ENCODE assay signal across 8 cellular contexts in the genomic region with DNA sequence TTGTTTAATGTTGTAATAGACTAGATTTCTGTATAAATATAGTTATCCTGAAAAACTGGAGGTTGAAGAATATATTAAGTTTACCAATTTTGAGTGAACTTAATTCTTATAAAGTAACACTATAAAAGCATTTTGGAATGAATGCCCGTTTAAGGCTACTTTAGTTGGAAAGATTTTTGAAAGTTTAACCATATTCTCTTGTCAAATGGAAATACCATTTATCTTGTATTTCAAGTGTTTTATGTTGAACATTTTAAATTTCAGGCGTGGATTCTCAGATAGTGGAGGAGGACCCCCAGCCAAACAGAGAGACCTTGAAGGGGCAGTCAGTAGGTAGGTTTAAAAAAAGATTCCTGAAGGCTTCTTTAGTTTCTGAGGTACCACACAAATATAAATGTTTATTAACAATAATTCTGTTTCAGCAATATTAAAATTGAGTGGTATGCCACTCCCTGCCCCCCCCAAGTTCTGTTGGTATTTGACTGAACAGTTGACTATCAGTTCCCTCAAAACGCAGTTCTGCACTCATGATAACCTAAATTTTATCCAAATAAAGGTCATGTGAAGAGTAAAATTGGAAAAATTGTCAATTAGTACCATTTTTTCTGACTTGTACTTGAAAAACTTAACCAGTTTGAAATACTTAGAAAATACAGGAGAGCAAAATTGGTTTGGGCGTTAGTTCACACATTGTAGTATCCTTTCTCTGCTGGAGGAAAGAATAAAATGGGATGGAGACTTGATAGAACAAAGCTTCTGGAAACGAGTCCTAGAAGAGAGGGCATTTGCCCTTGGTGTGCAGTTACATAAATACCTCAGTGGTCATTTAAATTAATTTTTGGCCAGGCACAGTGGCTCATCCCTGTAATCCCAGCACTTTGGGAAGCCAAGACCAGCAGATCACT. TPM values are rescaled to one million over a fixed set of nuclear protein-coding genes. Genes with fewer than 3 reads are reported as not detected.
A peak's percentile ranks its signal among the peaks of the same experiment; 100 is the strongest.
DNase-seq lines count a peak whose midpoint lies in the region; ATAC-seq, FAIRE-seq and TF ChIP-seq lines count a peak whose summit lies in the region.

No MANE protein-coding gene starts in this region.

- peaks cover 2% of the 10 kb centered on the region for H3K36me3 Mint-ChIP-seq in IgD-negative memory B cell
- H3K36me3 Mint-ChIP-seq in central memory CD8-positive, alpha-beta T cell (ENCODE audit: insufficient read depth) = peaks cover 57% of the 10 kb centered on the region

- no peaks in the 10 kb centered on the region for H3K9me3 ChIP-seq in muscle layer of duodenum (ENCODE audit: control insufficient read depth in 1 of 2, low read length in 2 of 2)

- TF ChIP-seq CTCF in AG04449 (IDR thresholded peaks at IDR 0.05; ENCODE audit: insufficient read depth, low read length, missing control alignments) = no peak

- CTCF ChIA-PET in AG04449 (lab: Yijun Ruan, JAX) = no interaction called here

- peak overlapping the region; percentile 98 to 99 (median 99) for H3K27ac Mint-ChIP-seq in IgD-negative memory B cell
- H3K27ac Mint-ChIP-seq in central memory CD8-positive, alpha-beta T cell (ENCODE audit: low read depth) = peak overlapping the region; percentile 96

- POLR2A ChIA-PET in AG04449 (lab: Yijun Ruan, JAX) = interaction anchor here (1.0 kb wide), 1 partner anchor 9 kb away, joined by 3 read pairs; no protein-coding TSS in a partner anchor

- peaks cover 5 to 21% of the 10 kb centered on the region in 2 donors for H3K4me1 ChIP-seq in muscle layer of duodenum (ENCODE audit: control insufficient read depth in 1 of 2, insufficient read depth in 2 of 2, low read length in 2 of 2)

- ATAC-seq in central memory CD8-positive, alpha-beta T cell (replicated peaks; ENCODE audit: extremely low read depth, poor library complexity, severe bottlenecking) = no peak
- ATAC-seq in GM18868 (IDR thresholded peaks at IDR 0.05; ENCODE audit: unreplicated experiment) (no peak), HG03196 (IDR thresholded peaks at IDR 0.05; ENCODE audit: unreplicated experiment) (no peak)

- no peak for FAIRE-seq in GM19239 (lab: Jason Lieb, UNC)

- DNase-seq in AG04449 (ENCODE audit: low read depth, low spot score) = no peak
- DNase-seq in central memory CD8-positive, alpha-beta T cell (ENCODE audit: low spot score in 2 of 2) = no peak
- DNase-seq in GM19239 (ENCODE audit: insufficient read length, low spot score) = no peak
- DNase-seq in stimulated activated CD4-positive, alpha-beta T cell treated with anti-CD3 and anti-CD28 coated beads, Interleukin-4, amount 100 ng/mL, for 1 hour = no peak

- H3K9me3 Mint-ChIP-seq in IgD-negative memory B cell = no peaks in the 10 kb centered on the region
- H3K9me3 Mint-ChIP-seq in central memory CD8-positive, alpha-beta T cell = no peaks in the 10 kb centered on the region

- peak overlapping the region; percentile 98 to 100 (median 98) for H3K4me3 Mint-ChIP-seq in IgD-negative memory B cell
- H3K4me3 Mint-ChIP-seq in central memory CD8-positive, alpha-beta T cell = peak overlapping the region; percentile 100

- peak overlapping the region; percentile 88 for H3K4me3 ChIP-seq in AG04449 (ENCODE audit: low read depth, low read length)
- H3K4me3 ChIP-seq in muscle layer of duodenum (ENCODE audit: low read depth in 1 of 2, low read length in 2 of 2) = peak overlapping the region; percentile 71 to 94

- peaks cover 39 to 48% of the 10 kb centered on the region in 2 donors for H3K36me3 ChIP-seq in muscle layer of duodenum (ENCODE audit: control insufficient read depth in 1 of 2, insufficient read depth in 2 of 2, low read length in 2 of 2)

- no peaks in the 10 kb centered on the region for H3K27me3 ChIP-seq in muscle layer of duodenum (ENCODE audit: low read depth, low read length)

- no peaks in the 10 kb centered on the region for H3K27me3 Mint-ChIP-seq in IgD-negative memory B cell
- H3K27me3 Mint-ChIP-seq in central memory CD8-positive, alpha-beta T cell = no peaks in the 10 kb centered on the region

- H3K4me1 Mint-ChIP-seq in IgD-negative memory B cell = peaks cover 7 to 18% (median 17%) of the 10 kb centered on the region in 3 donors
- H3K4me1 Mint-ChIP-seq in central memory CD8-positive, alpha-beta T cell = peaks cover 25% of the 10 kb centered on the region

- H3K27ac ChIP-seq in muscle layer of duodenum (ENCODE audit: low read length) = peak overlapping the region; percentile 58

RNA-seq across cellular contexts. Expression of a gene that starts 1.5 kb away (rescaled TPM):
- 36.3 TPM for polyA plus RNA-seq in IgD-negative memory B cell

RNA-seq across cellular contexts. Expression of a gene that starts 6.4 kb away (rescaled TPM):
- polyA plus RNA-seq in IgD-negative memory B cell = 13.6 TPM

RNA-seq across cellular contexts. Expression of a gene that starts 57.2 kb away (rescaled TPM):
- polyA plus RNA-seq in IgD-negative memory B cell = 24.8 TPM
